In the genomic region with DNA sequence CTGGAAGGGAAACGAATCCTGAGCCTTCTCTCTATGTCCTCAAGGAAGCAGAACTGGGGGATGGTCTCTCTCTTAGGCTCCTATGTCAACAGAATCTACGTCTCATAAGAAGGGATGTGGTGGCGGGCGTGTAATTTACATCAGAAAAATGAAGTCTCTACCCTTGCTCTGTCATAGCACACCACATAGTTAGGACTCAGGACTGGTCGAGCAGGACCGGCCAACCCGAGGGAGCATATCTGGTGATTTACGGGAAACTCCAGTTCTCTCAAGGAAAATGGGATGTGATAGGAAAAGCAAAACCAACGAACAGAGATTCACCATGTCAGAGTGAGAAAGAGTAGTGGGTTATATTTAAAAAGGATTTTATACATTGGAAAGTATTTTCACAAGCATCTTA, we compare ENCODE assay signal across 24 cellular contexts.
"Had no signal": no experiment of that assay in that cellular context is flagged by ENCODE, and none has a peak within 500 bp of the region (broad histone marks: within the 10 kb centered on the region; RNA-seq: fewer than 3 reads in every experiment).

No MANE protein-coding gene starts in this region.

- H3K4me3 ChIP-seq: neural progenitor cell, right atrium auricular region, spleen, testis, transverse colon, uterus had no signal

- H2AFZ ChIP-seq: neural progenitor cell, parathyroid adenoma had no signal

- H3K4me2 ChIP-seq: neural progenitor cell had no signal

- H3K27me3 ChIP-seq: brain microvascular endothelial cell, neural progenitor cell, right atrium auricular region, spleen, testis, transverse colon, uterus had no signal

- H3K4me3 Mint-ChIP-seq: activated naive CD8-positive, alpha-beta T cell treated with anti-CD3 and anti-CD28 coated beads for 36 hours; naive thymus-derived CD8-positive, alpha-beta T cell; neural progenitor cell; T-helper 2 cell treated with Interferon-gamma antibody and Interleukin-4, amounts not matched to agents 5 μg/mL and 100 μg/mL, for 36 hours had no signal

- H3K27ac ChIP-seq: brain microvascular endothelial cell, neural progenitor cell, parathyroid adenoma, right atrium auricular region, spleen, testis, transverse colon, uterus, VCaP had no signal

- H3K36me3 ChIP-seq: brain microvascular endothelial cell, neural progenitor cell, right atrium auricular region, spleen, transverse colon, uterus had no signal

- ATAC-seq: activated CD4-positive, CD25-positive, alpha-beta regulatory T cell treated with anti-CD3 and anti-CD28 coated beads, Interleukin-2, amount 50 U/mL, for 24 hours; naive thymus-derived CD8-positive, alpha-beta T cell; stimulated activated naive CD8-positive, alpha-beta T cell treated with anti-CD3 and anti-CD28 coated beads, Interleukin-15, Interleukin-2, amounts not matched to agents 100 U/mL and 50 U/mL, for 24 hours had no signal

- H3K4me1 ChIP-seq: testis had no signal

- H3K36me3 Mint-ChIP-seq: activated naive CD8-positive, alpha-beta T cell treated with anti-CD3 and anti-CD28 coated beads for 36 hours; naive thymus-derived CD8-positive, alpha-beta T cell had no signal

- H3K9me3 ChIP-seq: right atrium auricular region, spleen, testis, transverse colon, uterus had no signal

- DNase-seq: activated CD4-positive, alpha-beta T cell treated with anti-CD3 and anti-CD28 coated beads for 48 hours; activated CD4-positive, alpha-beta T cell treated with anti-CD3 and anti-CD28 coated beads, Interleukin-2, amount 50 U/mL, for 48 hours; activated CD8-positive, alpha-beta memory T cell treated with anti-CD3 and anti-CD28 coated beads for 24 hours; activated effector memory CD4-positive, alpha-beta T cell treated with Interleukin-2 at 50 U/mL for 16 hours; activated naive CD4-positive, alpha-beta T cell treated with Interleukin-2 at 50 U/mL for 16 hours; activated naive CD8-positive, alpha-beta T cell treated with anti-CD3 and anti-CD28 coated beads for 36 hours; brain microvascular endothelial cell; caudate nucleus; cortex of kidney; naive thymus-derived CD8-positive, alpha-beta T cell; occipital lobe; spleen; stimulated activated CD4-positive, alpha-beta T cell treated with anti-CD3 and anti-CD28 coated beads, Interleukin-4, amount 100 ng/mL, for 1 hour; stimulated activated naive CD8-positive, alpha-beta T cell treated with anti-CD3 and anti-CD28 coated beads, Interleukin-15, Interleukin-2, amounts not matched to agents 100 U/mL and 50 U/mL, for 24 hours; T-helper 1 cell; testis; transverse colon; uterus had no signal

- H3K27ac Mint-ChIP-seq: activated naive CD8-positive, alpha-beta T cell treated with anti-CD3 and anti-CD28 coated beads for 36 hours; naive thymus-derived CD8-positive, alpha-beta T cell; T-helper 2 cell treated with Interferon-gamma antibody and Interleukin-4, amounts not matched to agents 5 μg/mL and 100 μg/mL, for 36 hours had no signal

- H3K9me3 Mint-ChIP-seq: activated naive CD8-positive, alpha-beta T cell treated with anti-CD3 and anti-CD28 coated beads for 36 hours; naive thymus-derived CD8-positive, alpha-beta T cell; T-helper 2 cell treated with Interferon-gamma antibody and Interleukin-4, amounts not matched to agents 5 μg/mL and 100 μg/mL, for 36 hours had no signal
